ENCODE assay signal across 21 cellular contexts in genomic region chr11:134524201-134524600, GRCh38.
DNase-seq lines count a peak whose midpoint lies in the region; ATAC-seq and TF ChIP-seq lines count a peak whose summit lies in the region.
"Had no signal": no experiment of that assay in that cellular context is flagged by ENCODE, and none has a peak within 500 bp of the region (broad histone marks: within the 10 kb centered on the region; RNA-seq: fewer than 3 reads in every experiment).

No MANE protein-coding gene starts in this region.

- H3K4me2 ChIP-seq in neural progenitor cell: no peak overlapping the region

- no peaks in the 10 kb centered on the region for H3K36me3 ChIP-seq in neural progenitor cell
- no peaks in the 10 kb centered on the region for H3K36me3 ChIP-seq in testis (ENCODE audit: low read depth, missing control alignments)
- H3K36me3 ChIP-seq in prostate gland: no peaks in the 10 kb centered on the region

- H3K36me3 Mint-ChIP-seq in glutamatergic neuron (ENCODE audit: unreplicated experiment) (no peaks in the 10 kb centered on the region), neural progenitor cell (peaks cover 2% of the 10 kb centered on the region)

- H3K9me3 Mint-ChIP-seq in glutamatergic neuron (ENCODE audit: unreplicated experiment): peaks cover 17% of the 10 kb centered on the region
- H3K9me3 Mint-ChIP-seq in neural progenitor cell: peaks cover 3% of the 10 kb centered on the region

- no peaks in the 10 kb centered on the region for H3K79me2 ChIP-seq in neural progenitor cell (ENCODE audit: low read depth)

- H4K20me1 ChIP-seq in neural progenitor cell (ENCODE audit: low read depth): no peaks in the 10 kb centered on the region

- intact Hi-C loops in cardiac septum (cut with DNase I): no loop called here
- intact Hi-C loops in right cardiac atrium (cut with DNase I): no loop called here
- intact Hi-C loops in testis (cut with DNase I; ENCODE audit: low total_unique reads): no loop called here
- intact Hi-C loops in prostate gland (cut with DNase I): no loop called here

- TF ChIP-seq CTCF in glutamatergic neuron (IDR thresholded peaks at IDR 0.05; ENCODE audit: partially characterized antibody, unreplicated experiment) (no peak), neural progenitor cell (IDR thresholded peaks at IDR 0.05) (no peak), testis (IDR thresholded peaks at IDR 0.05) (no peak), prostate gland (IDR thresholded peaks at IDR 0.05) (no peak)

- H3K4me3 ChIP-seq in right cardiac atrium (ENCODE audit: low read length) (no peak overlapping the region), neural progenitor cell (no peak overlapping the region), testis (peak overlapping the region; percentile 21 to 39), prostate gland (no peak overlapping the region)

- H3K9ac ChIP-seq in neural progenitor cell: no peak overlapping the region

- DNase-seq in cardiac septum (ENCODE audit: low spot score): peak; percentile 12
- DNase-seq in right cardiac atrium: no peak
- peak; percentile 7 for DNase-seq in glutamatergic neuron
- DNase-seq in neural progenitor cell (ENCODE audit: low spot score): no peak
- no peak for DNase-seq in testis
- no peak for DNase-seq in prostate gland (ENCODE audit: low spot score)
- no peak for DNase-seq in substantia nigra (lab: John Stamatoyannopoulos, UW)
- DNase-seq in putamen (ENCODE audit: low spot score): no peak
- DNase-seq: Calu3, DMS153, DND-41, HCEC 1CT, NCI-H1048, NCI-H1417, NCI-H1694 treated with DMSO at 0.1 percent for 48 hours, NCI-H2081, NCI-H2227 treated with DMSO at 0.1 percent for 48 hours, NCI-H526 treated with DMSO at 0.1 percent for 48 hours, SHP77 had no signal

- no peaks in the 10 kb centered on the region for H3K4me1 ChIP-seq in right cardiac atrium (ENCODE audit: control insufficient read depth, insufficient read depth, low read length)
- H3K4me1 ChIP-seq in neural progenitor cell: peaks cover 6% of the 10 kb centered on the region
- peaks cover under 1% of the 10 kb centered on the region for H3K4me1 ChIP-seq in testis
- no peaks in the 10 kb centered on the region for H3K4me1 ChIP-seq in prostate gland (replicated peaks)

- WGBS in right cardiac atrium: 91% methylated on average over 25 of the region's 25 CpGs
- WGBS in testis, 2 donors: 80 to 81% methylated on average over 19 to 24 of the region's 25 CpGs
- WGBS in prostate gland: 93% methylated on average over 20 of the region's 25 CpGs

- no peak overlapping the region for H2AFZ ChIP-seq in neural progenitor cell (replicated peaks)

- TF ChIP-seq POLR2A in testis (IDR thresholded peaks at IDR 0.05) (no peak), prostate gland (IDR thresholded peaks at IDR 0.05) (no peak)

- H3F3A ChIP-seq in neural progenitor cell (ENCODE audit: low read depth): no peaks in the 10 kb centered on the region

- peaks cover 22% of the 10 kb centered on the region for H3K27me3 Mint-ChIP-seq in glutamatergic neuron (ENCODE audit: unreplicated experiment)
- peaks cover 23% of the 10 kb centered on the region for H3K27me3 Mint-ChIP-seq in neural progenitor cell (ENCODE audit: insufficient read depth, low read depth)

- H3K4me3 Mint-ChIP-seq in glutamatergic neuron (ENCODE audit: unreplicated experiment) (no peak overlapping the region), neural progenitor cell (no peak overlapping the region)

- no peaks in the 10 kb centered on the region for H3K9me3 ChIP-seq in right cardiac atrium (ENCODE audit: control insufficient read depth, low read length)
- no peaks in the 10 kb centered on the region for H3K9me3 ChIP-seq in neural progenitor cell (ENCODE audit: low read depth)
- H3K9me3 ChIP-seq in testis: no peaks in the 10 kb centered on the region
- H3K9me3 ChIP-seq in prostate gland: no peaks in the 10 kb centered on the region

- no peak overlapping the region for H3K27ac ChIP-seq in right cardiac atrium (ENCODE audit: low read length)
- H3K27ac ChIP-seq in neural progenitor cell: no peak overlapping the region
- no peak overlapping the region for H3K27ac ChIP-seq in testis
- H3K27ac ChIP-seq in prostate gland: no peak overlapping the region
- H3K27ac ChIP-seq in substantia nigra (ENCODE audit: low read depth, low read length, poor library complexity, severe bottlenecking): no peak overlapping the region
- H3K27ac ChIP-seq: HL-60, RWPE1 had no signal

- no peaks in the 10 kb centered on the region for H3K27me3 ChIP-seq in right cardiac atrium (ENCODE audit: control insufficient read depth, insufficient read depth)
- no peaks in the 10 kb centered on the region for H3K27me3 ChIP-seq in neural progenitor cell
- no peaks in the 10 kb centered on the region for H3K27me3 ChIP-seq in testis
- H3K27me3 ChIP-seq in prostate gland (replicated peaks; ENCODE audit: insufficient read depth): no peaks in the 10 kb centered on the region

- H3K4me1 Mint-ChIP-seq in glutamatergic neuron (ENCODE audit: low read depth, unreplicated experiment) (peaks cover 59% of the 10 kb centered on the region), neural progenitor cell (peaks cover 49% of the 10 kb centered on the region)

- no peak for ATAC-seq in right cardiac atrium

- H3K27ac Mint-ChIP-seq in glutamatergic neuron (ENCODE audit: unreplicated experiment): no peak overlapping the region
- H3K27ac Mint-ChIP-seq in neural progenitor cell: peak overlapping the region; percentile 89

Comparison
In these comparisons a context has a peak if more than half of its experiments do, and no peak if none do; other contexts are left out.
1. DNase-seq: peak in cardiac septum (single experiment) and glutamatergic neuron (single experiment); none in right cardiac atrium (0 of 3), neural progenitor cell (single experiment), testis (single experiment), prostate gland (single experiment), substantia nigra (0 of 49) and putamen (single experiment).
2. H3K4me3 ChIP-seq: peak in testis (2 of 2); none in right cardiac atrium (single experiment), neural progenitor cell (single experiment) and prostate gland (0 of 2).